Comparison of ENCODE assay signal across 20 cellular contexts in the genomic region with DNA sequence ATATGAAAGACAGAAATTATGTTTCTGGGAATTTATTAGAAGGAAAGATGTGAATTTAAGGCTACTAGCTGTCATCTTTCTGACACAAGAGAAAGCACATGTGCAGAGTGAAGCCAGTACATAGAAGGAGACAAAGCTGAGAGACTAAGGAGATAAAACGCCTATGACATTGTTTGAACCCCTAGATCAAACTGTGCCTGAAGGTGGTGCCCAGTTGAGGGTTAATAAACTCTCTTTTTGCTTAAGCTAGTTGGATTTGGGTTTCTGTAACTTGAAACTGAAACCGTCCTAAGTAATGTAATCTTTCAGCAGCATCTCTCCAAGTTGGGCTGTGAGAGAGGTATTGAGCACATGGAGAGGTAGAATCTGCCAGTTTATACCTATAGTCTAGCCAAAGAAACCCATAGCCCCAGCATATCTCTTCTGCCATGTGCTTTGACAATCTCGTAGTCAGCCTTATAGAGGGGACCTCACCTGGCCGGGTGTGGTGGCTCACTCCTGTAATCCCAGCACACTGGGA.
A peak's percentile ranks its signal among the peaks of the same experiment; 100 is the strongest.
DNase-seq lines count a peak whose midpoint lies in the region; ATAC-seq, FAIRE-seq and TF ChIP-seq lines count a peak whose summit lies in the region.
"Had no signal": no experiment of that assay in that cellular context is flagged by ENCODE, and none has a peak within 500 bp of the region (broad histone marks: within the 10 kb centered on the region; RNA-seq: fewer than 3 reads in every experiment).

No MANE protein-coding gene starts in this region.

- H3K79me2 ChIP-seq in HepG2 (ENCODE audit: insufficient read depth, low read length): no peaks in the 10 kb centered on the region
- H3K79me2 ChIP-seq in MM.1S (ENCODE audit: low read length): no peaks in the 10 kb centered on the region

- TF ChIP-seq CTCF in HepG2 (CRISPR knock-in tag; IDR thresholded peaks at IDR 0.05): no peak
- TF ChIP-seq CTCF in right lobe of liver (IDR thresholded peaks at IDR 0.05): no peak
- no peak for TF ChIP-seq CTCF in MM.1S (IDR thresholded peaks at IDR 0.05; ENCODE audit: low read length)
- no peak for TF ChIP-seq CTCF in breast epithelium (IDR thresholded peaks at IDR 0.05)

- intact Hi-C loops in HepG2 (cut with micrococcal nuclease; ENCODE audit: unreplicated experiment) (loop anchor here (10.0 kb wide), 1 partner anchor 54 kb away; no protein-coding TSS in a partner anchor), right lobe of liver (cut with DNase I) (loop anchor here (5.0 to 10.0 kb wide), 2 partner anchors 154 to 157 kb away; no protein-coding TSS in a partner anchor), breast epithelium (cut with DNase I; ENCODE audit: low total_unique reads) (loop anchor here (5.0 to 10.0 kb wide), 2 partner anchors 144 to 928 kb away; partner anchors contain the start of gene TGFB3)
- intact Hi-C loops in dendritic cell treated with granulocyte-macrophage colony-stimulating factor and Interleukin-4, amounts not matched to agents 40 ng/mL and 50 ng/mL, for 4 days (cut with micrococcal nuclease): loop anchor here (10.0 kb wide), 1 partner anchor 114 kb away; the partner anchor contains the start of gene IRF2BPL

- H3K27ac ChIP-seq in HepG2 (ENCODE audit: extremely low read length, insufficient read depth, low read length) (no peak overlapping the region), right lobe of liver (no peak overlapping the region), MM.1S (ENCODE audit: low read length) (peak overlapping the region; percentile 13; the same call in 1 of the 2 replicates), breast epithelium (no peak overlapping the region)
- H3K27ac ChIP-seq: SK-N-MC had no signal

- no peaks in the 10 kb centered on the region for H3K9me3 ChIP-seq in HepG2 (ENCODE audit: low read length)
- no peaks in the 10 kb centered on the region for H3K9me3 ChIP-seq in right lobe of liver
- no peaks in the 10 kb centered on the region for H3K9me3 ChIP-seq in MM.1S (replicated peaks; ENCODE audit: insufficient read depth, low read length)
- no peaks in the 10 kb centered on the region for H3K9me3 ChIP-seq in breast epithelium

- no peaks in the 10 kb centered on the region for H3F3A ChIP-seq in MM.1S (ENCODE audit: insufficient read depth, low read length)

- H3K9ac ChIP-seq in HepG2 (ENCODE audit: insufficient read depth, low read depth, low read length): no peak overlapping the region
- no peak overlapping the region for H3K9ac ChIP-seq in MM.1S (ENCODE audit: low read length)

- H3K4me2 ChIP-seq in HepG2 (ENCODE audit: low read depth, low read length) (no peak overlapping the region), MM.1S (ENCODE audit: low read depth, low read length) (no peak overlapping the region)

- CTCF ChIA-PET in HepG2 (lab: Yijun Ruan, JAX; ENCODE audit: low intra/inter-chr PET ratio, low total read pairs): no interaction called here

- no peak for TF ChIP-seq EP300 in HepG2 (IDR thresholded peaks at IDR 0.05; ENCODE audit: low read depth in 2 of 2, low read length in 2 of 2)
- TF ChIP-seq EP300 in HepG2 (CRISPR knock-in tag; IDR thresholded peaks at IDR 0.05; ENCODE audit: borderline replicate concordance): no peak

- no peaks in the 10 kb centered on the region for H3K9me3 Mint-ChIP-seq in dendritic cell treated with granulocyte-macrophage colony-stimulating factor and Interleukin-4, amounts not matched to agents 40 ng/mL and 50 ng/mL, for 4 days
- H3K9me3 Mint-ChIP-seq: CD4-positive, alpha-beta T cell had no signal

- ATAC-seq in HepG2 (no peak), right lobe of liver (no peak), GM18861 (IDR thresholded peaks at IDR 0.05; ENCODE audit: unreplicated experiment) (no peak), GM19324 (IDR thresholded peaks at IDR 0.05; ENCODE audit: low FRiP score, unreplicated experiment) (no peak)
- ATAC-seq: GM12878 had no signal

- H3K27me3 ChIP-seq in HepG2 (ENCODE audit: control insufficient read depth in 1 of 2, insufficient read depth in 2 of 2, low read length in 2 of 2) (no peaks in the 10 kb centered on the region), right lobe of liver (no peaks in the 10 kb centered on the region), MM.1S (replicated peaks; ENCODE audit: insufficient read depth, low read length) (no peaks in the 10 kb centered on the region), breast epithelium (no peaks in the 10 kb centered on the region)

- H4K20me1 ChIP-seq in HepG2 (ENCODE audit: insufficient read depth, low read length) (no peaks in the 10 kb centered on the region), MM.1S (ENCODE audit: insufficient read depth, low read length) (no peaks in the 10 kb centered on the region)

- no peak for DNase-seq in HepG2 (ENCODE audit: low spot score)
- no peak for DNase-seq in right lobe of liver
- DNase-seq in MM.1S: peak; percentile 43
- DNase-seq in breast epithelium (ENCODE audit: low spot score in 2 of 2): no peak
- DNase-seq: ACHN; Calu3; CD4-positive, alpha-beta T cell; KBM-7; NCI-H1105 treated with DMSO at 0.1 percent for 48 hours; NCI-H1694; NCI-H2081 treated with DMSO at 0.1 percent for 48 hours; NCI-H510A; NCI-H748 treated with DMSO at 0.1 percent for 48 hours; SHP77 had no signal

- BruUV-seq in HepG2 (replicated peaks; lab: Mats Ljungman, UMichigan): no TSS peak

- H3K36me3 Mint-ChIP-seq in dendritic cell treated with granulocyte-macrophage colony-stimulating factor and Interleukin-4, amounts not matched to agents 40 ng/mL and 50 ng/mL, for 4 days (ENCODE audit: low read depth): no peaks in the 10 kb centered on the region

- H3K4me3 Mint-ChIP-seq in dendritic cell treated with granulocyte-macrophage colony-stimulating factor and Interleukin-4, amounts not matched to agents 40 ng/mL and 50 ng/mL, for 4 days: no peak overlapping the region
- H3K4me3 Mint-ChIP-seq: CD4-positive, alpha-beta T cell had no signal

- H2AFZ ChIP-seq in HepG2 (ENCODE audit: low read length) (no peak overlapping the region), MM.1S (ENCODE audit: low read length) (no peak overlapping the region)

- in situ Hi-C loops in HepG2 (cut with HindIII; ENCODE audit: extremely low pct_ligation_motif_present, low pct_unique_long_range_greater_than_20kb): loop anchor here (5.0 kb wide), 1 partner anchor 152 kb away; no protein-coding TSS in a partner anchor

- no peak for FAIRE-seq in HepG2 (lab: Jason Lieb, UNC)
- FAIRE-seq: GM12878, H1 had no signal

- TF ChIP-seq RAD21 in HepG2 (CRISPR knock-in tag; IDR thresholded peaks at IDR 0.05): no peak

- no peaks in the 10 kb centered on the region for H3K36me3 ChIP-seq in HepG2 (replicated peaks in 1 of 2; ENCODE audit: control insufficient read depth in 1 of 2, insufficient read depth in 2 of 2, low read length in 2 of 2)
- H3K36me3 ChIP-seq in right lobe of liver: no peaks in the 10 kb centered on the region
- no peaks in the 10 kb centered on the region for H3K36me3 ChIP-seq in MM.1S (replicated peaks; ENCODE audit: insufficient read depth, low read length)
- H3K36me3 ChIP-seq in breast epithelium: no peaks in the 10 kb centered on the region

- 46% methylated on average over 2 of the region's 4 CpGs for WGBS in HepG2 (ENCODE audit: low lambda C conversion rate)
- WGBS in right lobe of liver (ENCODE audit: insufficient coverage, low coverage, low lambda C conversion rate, missing lambda C conversion rate): 48% methylated on average over 4 of the region's 4 CpGs

- no peaks in the 10 kb centered on the region for H3K27me3 Mint-ChIP-seq in dendritic cell treated with granulocyte-macrophage colony-stimulating factor and Interleukin-4, amounts not matched to agents 40 ng/mL and 50 ng/mL, for 4 days
- H3K27me3 Mint-ChIP-seq: CD4-positive, alpha-beta T cell had no signal

- no peaks in the 10 kb centered on the region for H3K9me2 ChIP-seq in MM.1S (replicated peaks; ENCODE audit: insufficient read depth, low read length)

- H3K4me1 ChIP-seq in HepG2 (ENCODE audit: insufficient read depth, low read length): peaks cover 6% of the 10 kb centered on the region; the same call in 1 of the 2 replicates
- peaks cover 0 to 8% (median 5%) of the 10 kb centered on the region in 4 donors for H3K4me1 ChIP-seq in right lobe of liver
- peaks cover 11% of the 10 kb centered on the region; the same call in 1 of the 2 replicates for H3K4me1 ChIP-seq in MM.1S (ENCODE audit: low read length)
- H3K4me1 ChIP-seq in breast epithelium: peaks cover 0 to 6% of the 10 kb centered on the region in 2 donors

- POLR2A ChIA-PET in HepG2 (lab: Yijun Ruan, JAX): no interaction called here

- H3K27ac Mint-ChIP-seq in dendritic cell treated with granulocyte-macrophage colony-stimulating factor and Interleukin-4, amounts not matched to agents 40 ng/mL and 50 ng/mL, for 4 days: peak overlapping the region; percentile 46
- H3K27ac Mint-ChIP-seq: CD4-positive, alpha-beta T cell had no signal

- peaks cover 20% of the 10 kb centered on the region for H3K4me1 Mint-ChIP-seq in dendritic cell treated with granulocyte-macrophage colony-stimulating factor and Interleukin-4, amounts not matched to agents 40 ng/mL and 50 ng/mL, for 4 days (ENCODE audit: low read depth)

- no peak for TF ChIP-seq POLR2A in HepG2 (IDR thresholded peaks at IDR 0.05; ENCODE audit: insufficient read depth in 1 of 2, low read depth in 2 of 2, low read length in 2 of 2)
- no peak for TF ChIP-seq POLR2A in right lobe of liver (IDR thresholded peaks at IDR 0.05)
- TF ChIP-seq POLR2A in breast epithelium (IDR thresholded peaks at IDR 0.05): no peak

- no peak overlapping the region for H3K4me3 ChIP-seq in HepG2 (replicated peaks in 1 of 3; ENCODE audit: insufficient read depth in 1 of 3, low read depth in 2 of 3, low read length in 3 of 3)
- no peak overlapping the region for H3K4me3 ChIP-seq in right lobe of liver
- H3K4me3 ChIP-seq in MM.1S (ENCODE audit: low read length): no peak overlapping the region
- no peak overlapping the region for H3K4me3 ChIP-seq in breast epithelium
- H3K4me3 ChIP-seq: GM12878, SK-N-MC had no signal

TF ChIP-seq in HepG2, 621 proteins besides CTCF, POLR2A, EP300 and RAD21 (continues in another document):
- TF ChIP-seq ZNF296 (CRISPR knock-in tag; conservative IDR thresholded peaks at IDR 0.05) (no peak), MTA3 (CRISPR knock-in tag; IDR thresholded peaks at IDR 0.05) (no peak), NFRKB (IDR thresholded peaks at IDR 0.05) (no peak), GTF3A (CRISPR knock-in tag; conservative IDR thresholded peaks at IDR 0.05) (no peak)
